Comparison of ENCODE assay signal across 26 cellular contexts in genomic region chr9:2934241-2934650, GRCh38.
"Had no signal": no experiment of that assay in that cellular context is flagged by ENCODE, and none has a peak within 500 bp of the region (broad histone marks: within the 10 kb centered on the region; RNA-seq: fewer than 3 reads in every experiment).

No MANE protein-coding gene starts in this region.

- FAIRE-seq: RCC 7860, TTC549 had no signal

- H3K4me3 Mint-ChIP-seq: activated CD4-positive, alpha-beta T cell treated with anti-CD3 and anti-CD28 coated beads for 36 hours; activated CD8-positive, alpha-beta T cell treated with anti-CD3 and anti-CD28 coated beads for 36 hours; activated naive CD8-positive, alpha-beta T cell treated with anti-CD3 and anti-CD28 coated beads, Interleukin-2, amount 10 ng/mL, durations not matched to agents 7 days and 5 days; T-cell had no signal

- H3K36me3 Mint-ChIP-seq: activated naive CD8-positive, alpha-beta T cell treated with anti-CD3 and anti-CD28 coated beads, Interleukin-2, amount 10 ng/mL, durations not matched to agents 7 days and 5 days; T-cell had no signal

- H3K27me3 Mint-ChIP-seq: activated naive CD8-positive, alpha-beta T cell treated with anti-CD3 and anti-CD28 coated beads, Interleukin-2, amount 10 ng/mL, durations not matched to agents 7 days and 5 days had no signal

- H3K4me1 ChIP-seq: breast epithelium had no signal

- H3K27ac ChIP-seq: breast epithelium had no signal

- H3K36me3 ChIP-seq: breast epithelium had no signal

- DNase-seq: activated CD4-positive, alpha-beta T cell treated with anti-CD3 and anti-CD28 coated beads for 36 hours; activated CD4-positive, CD25-positive, alpha-beta regulatory T cell; activated CD8-positive, alpha-beta memory T cell treated with anti-CD3 and anti-CD28 coated beads, Interleukin-2, amount 50 U/mL, for 48 hours; activated CD8-positive, alpha-beta T cell treated with anti-CD3 and anti-CD28 coated beads for 36 hours; activated naive CD4-positive, alpha-beta T cell treated with anti-CD3 and anti-CD28 coated beads, Interleukin-2, amount 50 U/mL, for 16 hours; activated naive CD8-positive, alpha-beta T cell treated with anti-CD3 and anti-CD28 coated beads, Interleukin-2, amount 10 ng/mL, durations not matched to agents 7 days and 5 days; activated T-cell treated with anti-CD3 and anti-CD28 coated beads, Interleukin-2, amount 50 U/mL, for 1 hour; aorta; caudate nucleus; Kasumi-1; NCI-H1105 treated with DMSO at 0.1 percent for 48 hours; NCI-H1436 treated with DMSO at 0.1 percent for 48 hours; NCI-H187 treated with DMSO at 0.1 percent for 48 hours; NCI-H2081 treated with DMSO at 0.1 percent for 48 hours; NCI-H2171; NCI-H2227 treated with DMSO at 0.1 percent for 48 hours; NCI-H446 treated with DMSO at 0.1 percent for 48 hours; NCI-H524 treated with DMSO at 0.1 percent for 48 hours; NCI-H748 treated with DMSO at 0.1 percent for 48 hours; PC-3; SHP77; T-cell; T1000 had no signal

- H3K4me3 ChIP-seq: breast epithelium had no signal

- H3K27me3 ChIP-seq: breast epithelium had no signal

- H3K9me3 Mint-ChIP-seq: activated CD8-positive, alpha-beta T cell treated with anti-CD3 and anti-CD28 coated beads for 36 hours; T-cell had no signal

- H3K4me1 Mint-ChIP-seq: activated CD4-positive, alpha-beta T cell treated with anti-CD3 and anti-CD28 coated beads for 36 hours; activated naive CD8-positive, alpha-beta T cell treated with anti-CD3 and anti-CD28 coated beads, Interleukin-2, amount 10 ng/mL, durations not matched to agents 7 days and 5 days; T-cell had no signal

- H3K27ac Mint-ChIP-seq: activated CD4-positive, alpha-beta T cell treated with anti-CD3 and anti-CD28 coated beads for 36 hours; activated CD8-positive, alpha-beta T cell treated with anti-CD3 and anti-CD28 coated beads for 36 hours; activated naive CD8-positive, alpha-beta T cell treated with anti-CD3 and anti-CD28 coated beads, Interleukin-2, amount 10 ng/mL, durations not matched to agents 7 days and 5 days; T-cell had no signal
